Comparison of ENCODE assay signal across 13 cellular contexts in genomic region chr9:104869801-104870200, GRCh38. TPM values are rescaled to one million over a fixed set of nuclear protein-coding genes. Genes with fewer than 3 reads are reported as not detected.
DNase-seq lines count a peak whose midpoint lies in the region; TF ChIP-seq lines count a peak whose summit lies in the region.
"Had no signal": no experiment of that assay in that cellular context is flagged by ENCODE, and none has a peak within 500 bp of the region (broad histone marks: within the 10 kb centered on the region; RNA-seq: fewer than 3 reads in every experiment).

No MANE protein-coding gene starts in this region.

- H3K4me3 ChIP-seq in mucosa of rectum (ENCODE audit: low read length in 2 of 2) (no peak overlapping the region), suprapubic skin (no peak overlapping the region)

- CTCF ChIA-PET in HEK293T (lab: Yijun Ruan, JAX) = interaction anchor here (0.6 kb wide), 1 partner anchor 12 kb away, joined by 4 read pairs; no protein-coding TSS in a partner anchor

- H3K9me3 ChIP-seq in mucosa of rectum (ENCODE audit: control insufficient read depth in 2 of 2, low read length in 2 of 2) = no peaks in the 10 kb centered on the region
- H3K9me3 ChIP-seq in suprapubic skin = no peaks in the 10 kb centered on the region

- peak; percentile 56 for DNase-seq in LHCN-M2 (ENCODE audit: low read depth)
- no peak for DNase-seq in chondrocyte (ENCODE audit: low spot score)
- no peak for DNase-seq in suprapubic skin (ENCODE audit: low spot score in 2 of 2)
- DNase-seq in HEK293T (ENCODE audit: extremely low spot score) = no peak
- DNase-seq in erythroblast (lab: John Stamatoyannopoulos, UW) = no peak
- no peak for DNase-seq in activated T-cell treated with anti-CD3 and anti-CD28 coated beads, Interleukin-2, amount 50 U/mL, for 1 hour
- DNase-seq in activated naive CD4-positive, alpha-beta T cell (lab: John Stamatoyannopoulos, UW) = no peak
- DNase-seq: activated CD4-positive, CD25-positive, alpha-beta regulatory T cell; Calu3; NCI-H526 had no signal

- H3K4me1 Mint-ChIP-seq in chondrocyte (ENCODE audit: low read depth) = peaks cover 57% of the 10 kb centered on the region

- no peak for TF ChIP-seq CTCF in chondrocyte (IDR thresholded peaks at IDR 0.05)
- TF ChIP-seq CTCF in suprapubic skin (IDR thresholded peaks at IDR 0.05) = no peak

- peaks cover 10% of the 10 kb centered on the region for H3K36me3 Mint-ChIP-seq in chondrocyte (ENCODE audit: low read depth)
- H3K36me3 Mint-ChIP-seq: stimulated activated memory B cell treated with anti-CD40 and anti-IgM and Interleukin-4, amounts not matched to agents 10 μg/mL and 1 μg/mL and 100 μg/mL, for 72 hours had no signal

- TF ChIP-seq POLR2A in suprapubic skin (IDR thresholded peaks at IDR 0.05) (no peak), erythroblast (IDR thresholded peaks at IDR 0.05; ENCODE audit: low read length) (no peak)

- no peak overlapping the region for H3K9ac ChIP-seq in mucosa of rectum (ENCODE audit: low read depth in 1 of 2, low read length in 2 of 2)

- no peak for TF ChIP-seq EP300 in suprapubic skin (IDR thresholded peaks at IDR 0.05)

- no peak overlapping the region for H3K4me3 Mint-ChIP-seq in chondrocyte (ENCODE audit: unreplicated experiment)
- H3K4me3 Mint-ChIP-seq: neural crest cell; stimulated activated memory B cell treated with anti-CD40 and anti-IgM and Interleukin-4, amounts not matched to agents 10 μg/mL and 1 μg/mL and 100 μg/mL, for 72 hours had no signal

- H3K4me1 ChIP-seq in mucosa of rectum (ENCODE audit: control insufficient read depth in 2 of 2, insufficient read depth in 2 of 2, low read length in 2 of 2) (peaks cover 8 to 15% of the 10 kb centered on the region in 2 donors), suprapubic skin (peaks cover 45% of the 10 kb centered on the region)

- H3K27ac Mint-ChIP-seq in chondrocyte (ENCODE audit: unreplicated experiment) = peak overlapping the region; percentile 70

- no peaks in the 10 kb centered on the region for H3K27me3 Mint-ChIP-seq in chondrocyte (ENCODE audit: low read depth)
- H3K27me3 Mint-ChIP-seq: stimulated activated memory B cell treated with anti-CD40 and anti-IgM and Interleukin-4, amounts not matched to agents 10 μg/mL and 1 μg/mL and 100 μg/mL, for 72 hours had no signal

- WGBS in suprapubic skin = 75% methylated on average over 1 of the region's 1 CpG

- H3K27ac ChIP-seq in mucosa of rectum (ENCODE audit: low read depth in 2 of 2, low read length in 2 of 2) (peak overlapping the region; percentile 63 to 69), suprapubic skin (peak overlapping the region; percentile 67)

- H3K36me3 ChIP-seq in mucosa of rectum (ENCODE audit: control insufficient read depth in 2 of 2, insufficient read depth in 2 of 2, low read length in 2 of 2) (peaks cover 5 to 12% of the 10 kb centered on the region in 2 donors), suprapubic skin (peaks cover 37% of the 10 kb centered on the region)

- POLR2A ChIA-PET in HEK293T (lab: Yijun Ruan, JAX) = no interaction called here

- H3K9me3 Mint-ChIP-seq in chondrocyte (ENCODE audit: low read depth) = no peaks in the 10 kb centered on the region
- H3K9me3 Mint-ChIP-seq: neural crest cell; stimulated activated memory B cell treated with anti-CD40 and anti-IgM and Interleukin-4, amounts not matched to agents 10 μg/mL and 1 μg/mL and 100 μg/mL, for 72 hours had no signal

- no peaks in the 10 kb centered on the region for H3K27me3 ChIP-seq in mucosa of rectum (ENCODE audit: control insufficient read depth in 2 of 2, insufficient read depth in 2 of 2, low read length in 2 of 2)
- no peaks in the 10 kb centered on the region for H3K27me3 ChIP-seq in suprapubic skin

TF ChIP-seq in HEK293T, 16 proteins besides CTCF, POLR2A, EP300 and RAD21:
- TF ChIP-seq FOXK2 (IDR thresholded peaks at IDR 0.05) (no peak), FOXA1 (IDR thresholded peaks at IDR 0.05) (no peak), NFRKB (IDR thresholded peaks at IDR 0.05) (no peak), HDGF (IDR thresholded peaks at IDR 0.05; ENCODE audit: borderline replicate concordance) (no peak), SUZ12 (IDR thresholded peaks at IDR 0.05) (no peak), FOXM1 (IDR thresholded peaks at IDR 0.05; ENCODE audit: borderline replicate concordance) (no peak), SP1 (IDR thresholded peaks at IDR 0.05) (no peak), ARNT (IDR thresholded peaks at IDR 0.05) (no peak), ELF4 (IDR thresholded peaks at IDR 0.05) (no peak)

RNA-seq across cellular contexts. Expression of gene ABCA1, which starts 58.2 kb away (rescaled TPM):
- total RNA-seq in LHCN-M2 (2014; rRNA removed) (2.9 and 12.2 TPM in 2 replicates), chondrocyte (22.4 to 26.6 TPM (median 25.1 TPM) in 3 replicates), suprapubic skin (10 to 100 TPM; 24.5 to 89.1 (median 48.5) TPM)
- 0.33 TPM for polyA plus RNA-seq in LHCN-M2 (2012)
